Comparison of ENCODE assay signal across 8 cellular contexts in genomic region chr7:8133955-8134733, GRCh38.
DNase-seq lines count a peak whose midpoint lies in the region; ATAC-seq and TF ChIP-seq lines count a peak whose summit lies in the region.

No MANE protein-coding gene starts in this region.

- H2AFZ ChIP-seq in MM.1S (ENCODE audit: low read length) (peak overlapping the region; percentile 30; the same call in 1 of the 2 replicates), GM23248 (no peak overlapping the region)

- peak overlapping the region; percentile 37; the same call in 1 of the 2 replicates for H3K9ac ChIP-seq in MM.1S (ENCODE audit: low read length)
- H3K9ac ChIP-seq in GM23248, result no peak overlapping the region

- H3K27me3 ChIP-seq in MM.1S (replicated peaks; ENCODE audit: insufficient read depth, low read length), result no peaks in the 10 kb centered on the region
- no peaks in the 10 kb centered on the region for H3K27me3 ChIP-seq in naive thymus-derived CD4-positive, alpha-beta T cell (ENCODE audit: control insufficient read depth in 2 of 2, insufficient read depth in 2 of 2, low read length in 2 of 2)
- H3K27me3 ChIP-seq in dorsolateral prefrontal cortex, result no peaks in the 10 kb centered on the region
- 0 out of 2 replicates have a peak, but pooled peaks cover under 1% of the 10 kb centered on the region for H3K27me3 ChIP-seq in GM23248 (replicated peaks; ENCODE audit: insufficient read depth)

- H3K27ac ChIP-seq in MM.1S (ENCODE audit: low read length), result peak overlapping the region; percentile 75
- peak overlapping the region; percentile 47 for H3K27ac ChIP-seq in naive thymus-derived CD4-positive, alpha-beta T cell (ENCODE audit: low read depth, low read length)
- H3K27ac ChIP-seq in dorsolateral prefrontal cortex, result no peak overlapping the region
- no peak overlapping the region for H3K27ac ChIP-seq in GM23248

- DNase-seq in MM.1S (peak; percentile 63), CD1c-positive myeloid dendritic cell (ENCODE audit: extremely low spot score) (no peak), NCI-H2107 treated with DMSO at 0.1 percent for 48 hours (lab: John Stamatoyannopoulos, UW; ENCODE audit: unreplicated experiment) (no peak), dorsolateral prefrontal cortex (no peak), GM23248 (no peak)
- peak in 8 of 9 donors; percentile 25 to 51 (median 44) for DNase-seq in naive thymus-derived CD4-positive, alpha-beta T cell

- intact Hi-C loops in naive thymus-derived CD4-positive, alpha-beta T cell (cut with micrococcal nuclease), result loop anchor here (1.0 to 10.0 kb wide), 7 partner anchors 8 to 949 kb away; partner anchors contain the start of gene C1GALT1 (in 1 of the 2)
- intact Hi-C loops in dorsolateral prefrontal cortex (cut with DNase I), result no loop called here

- CTCF ChIA-PET in naive thymus-derived CD4-positive, alpha-beta T cell (lab: Charles Lee), result interaction anchor here (0.7 to 1.3 kb wide), 4 partner anchors 9 to 44 kb away, joined by 3 read pairs; no protein-coding TSS in a partner anchor

- H3K36me3 ChIP-seq in MM.1S (replicated peaks; ENCODE audit: insufficient read depth, low read length), result no peaks in the 10 kb centered on the region
- no peaks in the 10 kb centered on the region for H3K36me3 ChIP-seq in naive thymus-derived CD4-positive, alpha-beta T cell (ENCODE audit: control insufficient read depth in 2 of 3, insufficient read depth in 3 of 3, low read length in 3 of 3)
- H3K36me3 ChIP-seq in GM23248 (ENCODE audit: low read depth), result no peaks in the 10 kb centered on the region

- H3K4me3 ChIP-seq in MM.1S (ENCODE audit: low read length) (no peak overlapping the region), dorsolateral prefrontal cortex (no peak overlapping the region), GM23248 (no peak overlapping the region)
- H3K4me3 ChIP-seq in naive thymus-derived CD4-positive, alpha-beta T cell (ENCODE audit: low read length), result peak overlapping the region; percentile 7

- no peak for TF ChIP-seq CTCF in MM.1S (IDR thresholded peaks at IDR 0.05; ENCODE audit: low read length)
- TF ChIP-seq CTCF in dorsolateral prefrontal cortex (IDR thresholded peaks at IDR 0.05 in 54 of 56, conservative IDR thresholded peaks at IDR 0.05 in 2 of 56; ENCODE audit: low read depth in 1 of 56, partially characterized antibody in 56 of 56), result no peak

- H3K4me3 Mint-ChIP-seq in naive thymus-derived CD4-positive, alpha-beta T cell, result peak overlapping the region; percentile 25 to 82 (median 61)

- peaks cover 38 to 65% (median 56%) of the 10 kb centered on the region in 7 donors for H3K4me1 Mint-ChIP-seq in naive thymus-derived CD4-positive, alpha-beta T cell

- H4K20me1 ChIP-seq in MM.1S (ENCODE audit: insufficient read depth, low read length) (no peaks in the 10 kb centered on the region), GM23248 (ENCODE audit: insufficient read depth) (no peaks in the 10 kb centered on the region)

- peaks cover 30% of the 10 kb centered on the region for H3K4me1 ChIP-seq in MM.1S (ENCODE audit: low read length)
- peaks cover 45 to 50% of the 10 kb centered on the region in 2 donors for H3K4me1 ChIP-seq in naive thymus-derived CD4-positive, alpha-beta T cell (ENCODE audit: control insufficient read depth in 2 of 2, insufficient read depth in 2 of 2, low read length in 2 of 2)
- H3K4me1 ChIP-seq in GM23248 (ENCODE audit: insufficient read depth), result no peaks in the 10 kb centered on the region

- peak overlapping the region; percentile 78 to 98 (median 94) for H3K27ac Mint-ChIP-seq in naive thymus-derived CD4-positive, alpha-beta T cell

- H3K36me3 Mint-ChIP-seq in naive thymus-derived CD4-positive, alpha-beta T cell, result peaks cover 0 to 13% (median 0%) of the 10 kb centered on the region in 5 donors

- H3K79me2 ChIP-seq in MM.1S (ENCODE audit: low read length) (no peaks in the 10 kb centered on the region), GM23248 (ENCODE audit: insufficient read depth) (no peaks in the 10 kb centered on the region)

- no peaks in the 10 kb centered on the region for H3K27me3 Mint-ChIP-seq in naive thymus-derived CD4-positive, alpha-beta T cell

- H3K9me2 ChIP-seq in MM.1S (replicated peaks; ENCODE audit: insufficient read depth, low read length) (no peaks in the 10 kb centered on the region), GM23248 (ENCODE audit: insufficient read depth) (no peaks in the 10 kb centered on the region)

- H3K9me3 ChIP-seq in MM.1S (replicated peaks; ENCODE audit: insufficient read depth, low read length), result no peaks in the 10 kb centered on the region
- no peaks in the 10 kb centered on the region for H3K9me3 ChIP-seq in naive thymus-derived CD4-positive, alpha-beta T cell (ENCODE audit: control insufficient read depth in 2 of 3, low read length in 3 of 3)
- H3K9me3 ChIP-seq in GM23248 (ENCODE audit: low read depth), result no peaks in the 10 kb centered on the region

- in situ Hi-C loops in GM23248 (cut with MboI), result no loop called here

- 65 to 66% methylated on average over 10 of the region's 10 CpGs for WGBS in GM23248 (ENCODE audit: low coverage in 1 of 2, low lambda C conversion rate in 2 of 2, missing lambda C conversion rate in 2 of 2), 2 experiments

- H3F3A ChIP-seq in MM.1S (ENCODE audit: insufficient read depth, low read length), result peaks cover 21% of the 10 kb centered on the region
- H3F3A ChIP-seq in GM23248 (ENCODE audit: insufficient read depth), result no peaks in the 10 kb centered on the region

- POLR2A ChIA-PET in naive thymus-derived CD4-positive, alpha-beta T cell (lab: Charles Lee), result interaction anchor here (0.8 to 3.9 kb wide), 11 partner anchors 9 to 166 kb away, joined by 3 to 24 read pairs (median 4); partner anchors contain the start of gene GLCCI1

- ATAC-seq in GM18873 (IDR thresholded peaks at IDR 0.05; ENCODE audit: low FRiP score, unreplicated experiment), result peak; percentile 73
- ATAC-seq in HG02610 (IDR thresholded peaks at IDR 0.05; ENCODE audit: unreplicated experiment), result peak; percentile 79
- ATAC-seq in naive thymus-derived CD4-positive, alpha-beta T cell, result peak; percentile 32

- peaks cover 0 to 5% (median 0%) of the 10 kb centered on the region in 11 donors for H3K9me3 Mint-ChIP-seq in naive thymus-derived CD4-positive, alpha-beta T cell

- H3K4me2 ChIP-seq in MM.1S (ENCODE audit: low read depth, low read length) (peak overlapping the region; percentile 49), GM23248 (ENCODE audit: unreplicated experiment) (no peak overlapping the region)

Comparison
In these comparisons a context has a peak if more than half of its experiments do, and no peak if none do; other contexts are left out.
1. DNase-seq: peak in MM.1S (single experiment) and naive thymus-derived CD4-positive, alpha-beta T cell (8 of 9); none in CD1c-positive myeloid dendritic cell (single experiment), NCI-H2107 treated with DMSO at 0.1 percent for 48 hours (single experiment), dorsolateral prefrontal cortex (0 of 10) and GM23248 (single experiment).
2. H3K27ac ChIP-seq: peak in MM.1S (single experiment) and naive thymus-derived CD4-positive, alpha-beta T cell (single experiment); none in dorsolateral prefrontal cortex (0 of 59) and GM23248 (single experiment).
3. intact Hi-C loops: an anchor here in naive thymus-derived CD4-positive, alpha-beta T cell (1.0 to 10.0 kb wide); none called in dorsolateral prefrontal cortex.
4. Peak in every context shown above with its lines, with median percentiles within 50 percentile points of each other: ATAC-seq.